In the genomic region with DNA sequence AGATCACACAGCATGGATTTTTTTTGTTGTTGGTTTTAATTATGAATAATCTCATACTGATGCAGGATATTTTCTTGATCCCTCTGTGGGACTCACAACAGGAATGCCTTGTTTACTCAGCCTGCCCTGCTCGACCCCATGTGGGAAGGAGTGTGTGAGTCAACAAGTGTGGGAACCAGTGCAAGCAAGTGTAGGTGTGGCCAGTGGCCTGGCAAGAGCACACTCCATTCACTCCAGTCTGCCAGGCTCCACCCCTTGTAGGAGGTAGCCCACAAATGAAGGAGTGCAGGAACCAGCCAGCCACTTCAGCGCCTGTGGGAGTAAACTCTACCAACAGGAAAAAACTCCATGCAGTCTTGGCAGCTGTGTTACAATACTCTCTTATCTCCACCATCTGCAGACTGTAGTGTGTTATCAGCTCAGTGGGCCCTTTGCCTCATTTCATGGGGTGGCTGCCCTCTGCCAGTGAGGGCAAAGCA, we compare ENCODE assay signal across 12 cellular contexts.
DNase-seq lines count a peak whose midpoint lies in the region; ATAC-seq, FAIRE-seq and TF ChIP-seq lines count a peak whose summit lies in the region.
"Had no signal": no experiment of that assay in that cellular context is flagged by ENCODE, and none has a peak within 500 bp of the region (broad histone marks: within the 10 kb centered on the region; RNA-seq: fewer than 3 reads in every experiment).

No MANE protein-coding gene starts in this region.

- DNase-seq in DND-41 (peak; percentile 7), NCI-H226 (peak; percentile 87), endothelial cell of umbilical vein (ENCODE audit: low read depth, low spot score) (peak; percentile 18), osteoblast (ENCODE audit: insufficient read length, low spot score, missing footprints) (peak; percentile 68), 8988T (no peak), left lobe of liver (ENCODE audit: low spot score) (no peak)
- DNase-seq: activated effector memory CD4-positive, alpha-beta T cell treated with anti-CD3 and anti-CD28 coated beads, Interleukin-2, amount 50 U/mL, for 16 hours; glutamatergic neuron; NCI-H2171; ovary had no signal

- no peaks in the 10 kb centered on the region for H3K79me2 ChIP-seq in DND-41 (ENCODE audit: insufficient read depth, low read length)
- no peaks in the 10 kb centered on the region for H3K79me2 ChIP-seq in endothelial cell of umbilical vein (ENCODE audit: control insufficient read depth, insufficient read depth, low read length)
- H3K79me2 ChIP-seq in osteoblast (ENCODE audit: insufficient read depth, low read length): no peaks in the 10 kb centered on the region

- H4K20me1 ChIP-seq in DND-41 (ENCODE audit: insufficient read depth, low read length): no peaks in the 10 kb centered on the region
- H4K20me1 ChIP-seq in endothelial cell of umbilical vein (replicated peaks; ENCODE audit: control insufficient read depth, extremely low read depth, insufficient read depth, low read length): no peaks in the 10 kb centered on the region
- H4K20me1 ChIP-seq in osteoblast (ENCODE audit: insufficient read depth, low read length): no peaks in the 10 kb centered on the region

- FAIRE-seq in endothelial cell of umbilical vein (lab: Jason Lieb, UNC): peak; percentile 91

- H2AFZ ChIP-seq in DND-41 (ENCODE audit: low read depth, low read length) (no peak overlapping the region), endothelial cell of umbilical vein (ENCODE audit: low read depth, low read length) (no peak overlapping the region), osteoblast (ENCODE audit: low read length) (no peak overlapping the region)

- H3K27me3 ChIP-seq in DND-41 (ENCODE audit: insufficient read depth, low read length, poor library complexity) (no peaks in the 10 kb centered on the region), endothelial cell of umbilical vein (ENCODE audit: control insufficient read depth in 2 of 2, insufficient read depth in 2 of 2, low read length in 2 of 2) (no peaks in the 10 kb centered on the region), osteoblast (ENCODE audit: insufficient read depth, low read length) (no peaks in the 10 kb centered on the region)
- H3K27me3 ChIP-seq: ovary had no signal

- intact Hi-C loops in endothelial cell of umbilical vein (cut with micrococcal nuclease): loop anchor here (1.0 to 2.0 kb wide), 2 partner anchors 25 to 36 kb away; no protein-coding TSS in a partner anchor

- no peaks in the 10 kb centered on the region for H3K4me1 ChIP-seq in DND-41 (ENCODE audit: insufficient read depth, low read length)
- H3K4me1 ChIP-seq in endothelial cell of umbilical vein (ENCODE audit: control insufficient read depth, extremely low read depth, insufficient read depth, low read length): no peaks in the 10 kb centered on the region
- H3K4me1 ChIP-seq in osteoblast (ENCODE audit: insufficient read depth, low read length): peaks cover 11% of the 10 kb centered on the region

- no TSS peak for BruUV-seq in endothelial cell of umbilical vein (replicated peaks; lab: Mats Ljungman, UMichigan)

- H3K9me3 ChIP-seq in DND-41 (ENCODE audit: insufficient read depth, low read length, severe bottlenecking) (peaks cover 22% of the 10 kb centered on the region), endothelial cell of umbilical vein (replicated peaks; ENCODE audit: control insufficient read depth, insufficient read depth, low read length) (no peaks in the 10 kb centered on the region), osteoblast (ENCODE audit: low read depth, low read length) (peaks cover 2% of the 10 kb centered on the region)

- CTCF ChIA-PET in endothelial cell of umbilical vein (lab: Charles Lee): no interaction called here

- H3K4me3 ChIP-seq in DND-41 (ENCODE audit: low read depth in 1 of 2, low read length in 2 of 2) (no peak overlapping the region), endothelial cell of umbilical vein (replicated peaks in 1 of 3; ENCODE audit: insufficient read depth in 1 of 3, low read depth in 1 of 3, low read length in 3 of 3) (no peak overlapping the region), osteoblast (ENCODE audit: insufficient read depth, low read length) (no peak overlapping the region)
- H3K4me3 ChIP-seq: ovary had no signal

- ATAC-seq in DND-41 (ENCODE audit: insufficient read depth, low read depth): 0 out of 3 replicates have a peak, but pooled peaks have one; percentile 31
- no peak for ATAC-seq in GM19395 (IDR thresholded peaks at IDR 0.05; ENCODE audit: unreplicated experiment)
- no peak for ATAC-seq in HG02884 (IDR thresholded peaks at IDR 0.05; ENCODE audit: unreplicated experiment)
- ATAC-seq in left lobe of liver: no peak

- no peak overlapping the region for H3K27ac ChIP-seq in DND-41 (ENCODE audit: low read length)
- peak overlapping the region; percentile 33 for H3K27ac ChIP-seq in endothelial cell of umbilical vein (ENCODE audit: insufficient read depth, low read depth, low read length)
- peak overlapping the region; percentile 83 for H3K27ac ChIP-seq in osteoblast (ENCODE audit: low read depth, low read length)
- H3K27ac ChIP-seq: ovary had no signal

- dilution Hi-C loops in endothelial cell of umbilical vein (cut with MboI; ENCODE audit: extremely low pct_ligation_motif_present, low sequenced_read_pairs): no loop called here

- POLR2A ChIA-PET in endothelial cell of umbilical vein (lab: Charles Lee): no interaction called here

- H3K9me1 ChIP-seq in endothelial cell of umbilical vein (replicated peaks; ENCODE audit: control insufficient read depth, extremely low read depth, insufficient read depth, low read length): no peaks in the 10 kb centered on the region

- H3K36me3 ChIP-seq in DND-41 (ENCODE audit: insufficient read depth, low read length) (no peaks in the 10 kb centered on the region), endothelial cell of umbilical vein (ENCODE audit: control insufficient read depth in 2 of 2, extremely low read depth in 1 of 2, insufficient read depth in 2 of 2, low read length in 2 of 2) (no peaks in the 10 kb centered on the region), osteoblast (ENCODE audit: insufficient read depth, low read length) (no peaks in the 10 kb centered on the region)
- H3K36me3 ChIP-seq: ovary had no signal

- H3K4me2 ChIP-seq in DND-41 (ENCODE audit: insufficient read depth, low read length): no peak overlapping the region
- no peak overlapping the region for H3K4me2 ChIP-seq in endothelial cell of umbilical vein (ENCODE audit: insufficient read depth, low read length)
- no peak overlapping the region for H3K4me2 ChIP-seq in osteoblast (ENCODE audit: insufficient read depth, low read length)

- TF ChIP-seq POLR2A in endothelial cell of umbilical vein (IDR thresholded peaks at IDR 0.05; ENCODE audit: low read depth, low read length): no peak

- H3K9ac ChIP-seq in DND-41 (ENCODE audit: low read depth, low read length) (no peak overlapping the region), endothelial cell of umbilical vein (replicated peaks; ENCODE audit: extremely low read depth, insufficient read depth, low read length) (no peak overlapping the region)

- no peak for TF ChIP-seq CTCF in DND-41 (IDR thresholded peaks at IDR 0.05; ENCODE audit: borderline replicate concordance, extremely low read depth, low read length, poor library complexity, severe bottlenecking)
- TF ChIP-seq CTCF in endothelial cell of umbilical vein (IDR thresholded peaks at IDR 0.05; ENCODE audit: extremely low read depth in 1 of 2, insufficient read depth in 1 of 2, low read depth in 1 of 2, low read length in 2 of 2): no peak
- TF ChIP-seq CTCF in osteoblast (IDR thresholded peaks at IDR 0.05; ENCODE audit: extremely low read depth, low read depth, low read length): no peak

TF ChIP-seq in endothelial cell of umbilical vein, 7 proteins besides CTCF, POLR2A, EP300 and RAD21:
- TF ChIP-seq GATA2 (IDR thresholded peaks at IDR 0.05; ENCODE audit: insufficient read depth, insufficient read length, low read depth, low read length) (peak; percentile 82), MYC (IDR thresholded peaks at IDR 0.05; ENCODE audit: low read depth, low read length) (no peak), FOS (IDR thresholded peaks at IDR 0.05; ENCODE audit: borderline replicate concordance, insufficient read depth, low read length) (peak; percentile 51)

Comparison
In these comparisons a context has a peak if more than half of its experiments do, and no peak if none do; other contexts are left out.
1. DNase-seq: peak in DND-41 (single experiment), NCI-H226 (single experiment), endothelial cell of umbilical vein (single experiment) and osteoblast (single experiment); none in 8988T (single experiment) and left lobe of liver (single experiment).